1 cellular context compared by ENCODE assay signal in the genomic region with DNA sequence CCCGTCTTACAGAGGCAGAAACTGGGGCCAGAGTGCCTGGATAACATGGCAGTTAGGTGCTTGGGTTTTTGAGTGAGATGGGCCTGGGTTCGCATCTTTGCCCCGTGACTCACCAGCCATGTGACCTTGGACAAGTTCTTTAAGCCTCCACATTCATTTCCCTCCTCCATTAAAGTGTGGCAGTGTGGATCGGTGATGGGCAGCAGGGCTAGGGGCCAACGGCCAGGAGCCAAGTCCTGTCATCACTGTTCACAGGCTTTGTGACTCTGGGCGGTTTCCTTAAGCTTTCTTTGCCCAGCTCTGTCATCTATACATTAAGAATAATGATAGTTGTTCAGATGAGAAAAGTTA.
TF ChIP-seq lines count a peak whose summit lies in the region.

No MANE protein-coding gene starts in this region.

TF ChIP-seq in IMR-90, 13 proteins besides CTCF, POLR2A, EP300 and RAD21 (continued from another document):
- TF ChIP-seq CHD1 (IDR thresholded peaks at IDR 0.05; ENCODE audit: low read depth, low read length), result no peak
- no peak for TF ChIP-seq MXI1 (IDR thresholded peaks at IDR 0.05; ENCODE audit: borderline replicate concordance, low read depth, low read length)
TF ChIP-seq in IMR-90: peak in this region for 1.
